In genomic region chr1:97524211-97524610, GRCh38 we compare ENCODE assay signal across 23 cellular contexts.
"Had no signal": no experiment of that assay in that cellular context is flagged by ENCODE, and none has a peak within 500 bp of the region (broad histone marks: within the 10 kb centered on the region; RNA-seq: fewer than 3 reads in every experiment).

No MANE protein-coding gene starts in this region.

- H3K9me3 ChIP-seq: mucosa of descending colon, ovary, suprapubic skin, upper lobe of right lung had no signal

- H3K36me3 ChIP-seq: ovary, stomach, suprapubic skin, thoracic aorta, upper lobe of right lung had no signal

- H3K27ac ChIP-seq: hepatocyte, left ventricle myocardium inferior, ovary, skin epidermis, stomach, suprapubic skin, thoracic aorta, tibial artery, upper lobe of right lung had no signal

- H3K27me3 ChIP-seq: hepatocyte, ovary, stomach, suprapubic skin, tibial artery, upper lobe of right lung had no signal

- DNase-seq: islet precursor cell; left ventricle myocardium inferior; midbrain; mucosa of descending colon; naive thymus-derived CD4-positive, alpha-beta T cell; ovary; right cardiac atrium; stimulated activated CD4-positive, alpha-beta T cell treated with anti-CD3 and anti-CD28 coated beads, Interleukin-12 subunit alpha, Interleukin-12 subunit beta, amount 100 ng/mL, for 4 hours; stimulated activated CD4-positive, alpha-beta T cell treated with anti-CD3 and anti-CD28 coated beads, Interleukin-15, amount 100 ng/mL, for 24 hours; stimulated activated CD4-positive, alpha-beta T cell treated with anti-CD3 and anti-CD28 coated beads, Interleukin-2, amount 100 ng/mL, for 24 hours; stimulated activated CD4-positive, alpha-beta T cell treated with anti-CD3 and anti-CD28 coated beads, Interleukin-4, amount 100 ng/mL, for 1 hour; stimulated activated naive B cell treated with anti-CD40 and anti-IgM and Interleukin-4, amounts not matched to agents 10 μg/mL and 1 μg/mL and 100 μg/mL, for 72 hours; stimulated activated naive CD8-positive, alpha-beta T cell treated with anti-CD3 and anti-CD28 coated beads, Interleukin-15, Interleukin-2, amounts not matched to agents 100 U/mL and 50 U/mL, for 24 hours; stomach; tibial artery; trophoblast cell; upper lobe of right lung had no signal

- H3K4me1 ChIP-seq: left ventricle myocardium inferior, stomach, suprapubic skin, tibial artery, upper lobe of right lung had no signal

- ATAC-seq: mucosa of descending colon; naive thymus-derived CD4-positive, alpha-beta T cell; natural killer cell treated with Interleukin-12 subunit alpha and Interleukin-12 subunit beta and Interleukin-15 and Interleukin-18, amount 100 ng/mL, for 72 hours; right cardiac atrium; sciatic nerve; stimulated activated naive B cell treated with anti-CD40 and anti-IgM and Interleukin-4, amounts not matched to agents 10 μg/mL and 1 μg/mL and 100 μg/mL, for 72 hours; stimulated activated naive CD8-positive, alpha-beta T cell treated with anti-CD3 and anti-CD28 coated beads, Interleukin-15, Interleukin-2, amounts not matched to agents 100 U/mL and 50 U/mL, for 24 hours; upper lobe of right lung had no signal

- H3K4me3 ChIP-seq: hepatocyte, left ventricle myocardium inferior, mucosa of descending colon, ovary, skin epidermis, stomach, suprapubic skin, thoracic aorta, tibial artery, upper lobe of right lung had no signal
